ENCODE assay signal across 8 cellular contexts in the genomic region with DNA sequence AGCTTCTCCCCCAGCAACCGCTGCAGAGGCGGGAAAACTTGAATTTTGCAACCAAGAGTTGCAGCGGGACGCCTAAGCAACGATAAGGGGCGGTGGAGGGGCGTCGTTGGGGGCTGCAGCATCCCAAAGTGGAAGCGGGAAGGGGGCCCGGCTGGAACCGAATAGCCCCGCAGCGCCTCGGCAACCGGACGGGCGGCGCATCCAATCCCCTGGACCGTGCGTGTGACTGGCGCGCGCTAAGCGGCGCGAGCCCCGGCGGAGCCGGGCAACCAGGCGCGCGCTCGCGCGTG. TPM values are rescaled to one million over a fixed set of nuclear protein-coding genes. Genes with fewer than 3 reads are reported as not detected.
DNase-seq lines count a peak whose midpoint lies in the region; ATAC-seq, FAIRE-seq and TF ChIP-seq lines count a peak whose summit lies in the region.

No MANE protein-coding gene starts in this region.

- H3K27ac ChIP-seq in RWPE2 (ENCODE audit: poor library complexity, severe bottlenecking) (peak overlapping the region; percentile 94), fibroblast of lung (ENCODE audit: insufficient read depth, low read length) (no peak overlapping the region), gastrocnemius medialis (peak overlapping the region; percentile 78 to 92 (median 83))

- H3K27me3 ChIP-seq in RWPE2 (ENCODE audit: insufficient read depth, poor library complexity, severe bottlenecking): no peaks in the 10 kb centered on the region
- peaks cover 5% of the 10 kb centered on the region for H3K27me3 ChIP-seq in fibroblast of lung (ENCODE audit: control insufficient read depth, insufficient read depth, low read length)
- no peaks in the 10 kb centered on the region for H3K27me3 ChIP-seq in gastrocnemius medialis

- H2AFZ ChIP-seq in fibroblast of lung (ENCODE audit: low read length): peak overlapping the region; percentile 58

- H3K36me3 ChIP-seq in RWPE2 (ENCODE audit: low read depth) (peaks cover 28% of the 10 kb centered on the region), fibroblast of lung (ENCODE audit: control insufficient read depth, insufficient read depth, low read length) (no peaks in the 10 kb centered on the region), gastrocnemius medialis (no peaks in the 10 kb centered on the region)

- DNase-seq in RWPE2 (ENCODE audit: low spot score) (no peak), fibroblast of lung (ENCODE audit: low read depth in 2 of 2) (no peak), gastrocnemius medialis (no peak), cerebellum (ENCODE audit: low spot score) (no peak), DMS53 treated with DMSO at 0.1 percent for 48 hours (lab: John Stamatoyannopoulos, UW; ENCODE audit: unreplicated experiment) (no peak), DMS 273 (lab: John Stamatoyannopoulos, UW; ENCODE audit: unreplicated experiment) (no peak), GM12891 (ENCODE audit: insufficient read length, low spot score) (no peak)

- no peaks in the 10 kb centered on the region for H3K79me2 ChIP-seq in fibroblast of lung (ENCODE audit: control insufficient read depth, insufficient read depth, low read length)

- peak; percentile 66 for ATAC-seq in RWPE2 (ENCODE audit: low read depth)
- ATAC-seq in gastrocnemius medialis: no peak

- no peak for FAIRE-seq in GM12891 (lab: Jason Lieb, UNC)

- TF ChIP-seq CTCF in RWPE2 (IDR thresholded peaks at IDR 0.05; ENCODE audit: poor library complexity, severe bottlenecking) (no peak), fibroblast of lung (conservative IDR thresholded peaks at IDR 0.05 in 1 of 2, IDR thresholded peaks at IDR 0.05 in 1 of 2; ENCODE audit: low read depth in 1 of 2, low read length in 2 of 2) (no peak), gastrocnemius medialis (IDR thresholded peaks at IDR 0.05 in 4 of 5, conservative IDR thresholded peaks at IDR 0.05 in 1 of 5) (no peak)

- H3K4me1 ChIP-seq in RWPE2 (ENCODE audit: insufficient read depth, poor library complexity, severe bottlenecking): peaks cover 57% of the 10 kb centered on the region
- peaks cover 4% of the 10 kb centered on the region for H3K4me1 ChIP-seq in fibroblast of lung (ENCODE audit: control insufficient read depth, extremely low read depth, insufficient read depth, low read length)
- peaks cover 14 to 26% of the 10 kb centered on the region in 2 donors for H3K4me1 ChIP-seq in gastrocnemius medialis

- no peaks in the 10 kb centered on the region for H4K20me1 ChIP-seq in fibroblast of lung (ENCODE audit: control insufficient read depth, extremely low read depth, insufficient read depth, low read length)

- in situ Hi-C loops in GM18951 (cut with MboI; ENCODE audit: low sequenced_read_pairs, unreplicated experiment) (no loop called here), gastrocnemius medialis (cut with MboI; ENCODE audit: low sequenced_read_pairs in 4 of 4) (loop anchor here in 1 of 4 donors (25.0 kb wide), 1 partner anchor 243 kb away; no protein-coding TSS in a partner anchor)

- H3K4me3 ChIP-seq in RWPE2 (ENCODE audit: severe bottlenecking) (peak overlapping the region; percentile 40), fibroblast of lung (replicated peaks in 1 of 4; ENCODE audit: control extremely low read depth in 1 of 4, insufficient read depth in 1 of 4, low read depth in 3 of 4, low read length in 4 of 4) (peak overlapping the region; percentile 41 to 68 (median 58)), gastrocnemius medialis (peak overlapping the region; percentile 66 to 93 (median 72))

- intact Hi-C loops in gastrocnemius medialis (cut with DNase I; ENCODE audit: low total_unique reads): loop anchor here (10.0 kb wide), 1 partner anchor 216 kb away; the partner anchor contains the start of gene PTPN1

- H3K9ac ChIP-seq in fibroblast of lung (ENCODE audit: insufficient read depth, low read length): peak overlapping the region; percentile 44

- peak overlapping the region; percentile 86 for H3K4me2 ChIP-seq in fibroblast of lung (ENCODE audit: extremely low read depth, insufficient read depth, low read length)

- TF ChIP-seq POLR2A in GM18951 (IDR thresholded peaks at IDR 0.05; ENCODE audit: extremely low read depth, insufficient read depth, insufficient read length): peak; percentile 68
- TF ChIP-seq POLR2A in gastrocnemius medialis (IDR thresholded peaks at IDR 0.05): no peak
- TF ChIP-seq POLR2A in GM12891 (IDR thresholded peaks at IDR 0.05; ENCODE audit: low read depth, low read length): no peak

- no peaks in the 10 kb centered on the region for H3K9me3 ChIP-seq in RWPE2 (ENCODE audit: severe bottlenecking)
- H3K9me3 ChIP-seq in fibroblast of lung (ENCODE audit: control insufficient read depth, insufficient read depth, low read depth, low read length): no peaks in the 10 kb centered on the region
- no peaks in the 10 kb centered on the region for H3K9me3 ChIP-seq in gastrocnemius medialis

TF ChIP-seq in GM12891, 5 proteins besides CTCF, POLR2A, EP300 and RAD21:
- no peak for TF ChIP-seq POLR2AphosphoS5 (IDR thresholded peaks at IDR 0.05; ENCODE audit: low read depth, low read length)

RNA-seq across cellular contexts. Expression of gene PARD6B, which starts 0.7 kb away (rescaled TPM):
- total RNA-seq in fibroblast of lung (0.83 and 1.0 TPM in 2 replicates), gastrocnemius medialis (10 to 100 TPM in 1 of 4 donors, 1 to 10 TPM in 2, under 1 TPM in 1; 0.72 to 15.3 (median 2.3) TPM), cerebellum (8.5 TPM)
- 0.23 and 0.30 TPM in 2 replicates for polyA plus RNA-seq in fibroblast of lung
- polyA plus RNA-seq in fibroblast of lung (2012): 0.12 and 0.17 TPM in 2 replicates
- polyA minus RNA-seq in fibroblast of lung (ENCODE audit: low replicate concordance): 0.07 TPM in 1 of 2 replicates, not detected in the other
- 0.27 TPM for polyA plus RNA-seq in GM12891 (2012; ENCODE audit: low read depth, missing spikeins)

RNA-seq across cellular contexts. Expression of gene RIPOR3, which starts 39.4 kb away (rescaled TPM):
- total RNA-seq in fibroblast of lung (4.1 and 4.9 TPM in 2 replicates), gastrocnemius medialis (10 to 100 TPM in 1 of 4 donors, 1 to 10 TPM in 3; 5.3 to 12.5 (median 8.2) TPM), cerebellum (2.7 TPM)
- polyA plus RNA-seq in fibroblast of lung: 1.1 and 2.0 TPM in 2 replicates
- polyA plus RNA-seq in fibroblast of lung (2012): 1.0 and 1.7 TPM in 2 replicates
- polyA minus RNA-seq in fibroblast of lung (ENCODE audit: low replicate concordance): 1.3 and 3.6 TPM in 2 replicates
- polyA plus RNA-seq in GM12891 (2012; ENCODE audit: low read depth, missing spikeins): 0.14 TPM
